In genomic region chr15:40238927-40239591, GRCh38 we compare ENCODE assay signal across 8 cellular contexts. TPM values are rescaled to one million over a fixed set of nuclear protein-coding genes. Genes with fewer than 3 reads are reported as not detected.
A peak's percentile ranks its signal among the peaks of the same experiment; 100 is the strongest.
DNase-seq lines count a peak whose midpoint lies in the region; ATAC-seq and TF ChIP-seq lines count a peak whose summit lies in the region.

Gene PAK6, plus strand, starts transcription at chr15:40239063. Its CDS starts 25,723 bp downstream, at chr15:40264786.

- peaks cover 13 to 29% (median 24%) of the 10 kb centered on the region in 3 donors for H3K27me3 Mint-ChIP-seq in CD14-positive monocyte (ENCODE audit: low read depth in 3 of 3)

- H3K4me1 Mint-ChIP-seq in CD14-positive monocyte: peaks cover 33% of the 10 kb centered on the region

- H3K27me3 ChIP-seq in right lobe of liver: no peaks in the 10 kb centered on the region

- H3K36me3 Mint-ChIP-seq in CD14-positive monocyte: peaks cover 3 to 4% of the 10 kb centered on the region in 2 donors

- peaks cover 0 to 3% (median 0%) of the 10 kb centered on the region in 7 donors for H3K9me3 Mint-ChIP-seq in CD14-positive monocyte

- peak within 1 kb of the TSS in 1 of 7 donors; percentile 52 for H3K27ac Mint-ChIP-seq in CD14-positive monocyte

- H3K9me3 ChIP-seq in SK-N-MC (ENCODE audit: low read depth, low read length) (no peaks in the 10 kb centered on the region), right lobe of liver (no peaks in the 10 kb centered on the region)

- no peak for TF ChIP-seq CTCF in CD14-positive monocyte (IDR thresholded peaks at IDR 0.05)
- no peak for TF ChIP-seq CTCF in right lobe of liver (IDR thresholded peaks at IDR 0.05)

- peak within 1 kb of the TSS; percentile 76 for H3K4me3 ChIP-seq in SK-N-MC
- no peak within 1 kb of the TSS for H3K4me3 ChIP-seq in right lobe of liver

- DNase-seq in CD14-positive monocyte (ENCODE audit: low spot score): no peak
- peak; percentile 77 for DNase-seq in HK-2 (ENCODE audit: unreplicated experiment)
- no peak for DNase-seq in SK-N-MC (ENCODE audit: low read depth, low spot score)
- peak in 2 of 3 donors; percentile 44 to 61 for DNase-seq in right lobe of liver
- DNase-seq in stimulated activated CD4-positive, alpha-beta T cell treated with anti-CD3 and anti-CD28 coated beads, Interleukin-4, amount 100 ng/mL, for 24 hours: peak; percentile 45
- no peak for DNase-seq in activated gamma-delta T cell treated with Interleukin-2 at 50 U/mL for 16 hours

- TF ChIP-seq POLR2A in right lobe of liver (IDR thresholded peaks at IDR 0.05): no peak

- ATAC-seq in right lobe of liver (peak; percentile 42 to 87 (median 54)), HG03354 (IDR thresholded peaks at IDR 0.05; ENCODE audit: poor library complexity, severe bottlenecking, unreplicated experiment) (no peak)

- intact Hi-C loops in CD14-positive monocyte (cut with micrococcal nuclease): no loop called here
- intact Hi-C loops in right lobe of liver (cut with DNase I): no loop called here

- H3K4me1 ChIP-seq in right lobe of liver: peaks cover 0 to 4% (median 0%) of the 10 kb centered on the region in 4 donors

- H3K27ac ChIP-seq in SK-N-MC (no peak within 1 kb of the TSS), cingulate gyrus (ENCODE audit: low read depth, low read length) (peak within 1 kb of the TSS; percentile 47), right lobe of liver (no peak within 1 kb of the TSS)

- peak within 1 kb of the TSS; percentile 38 to 78 for H3K4me3 Mint-ChIP-seq in CD14-positive monocyte

- H3K9ac ChIP-seq in SK-N-MC (ENCODE audit: insufficient read length): peak within 1 kb of the TSS; percentile 60

- 15% methylated on average over 9 of the region's 36 CpGs for WGBS in right lobe of liver (ENCODE audit: insufficient coverage, low coverage, low lambda C conversion rate, missing lambda C conversion rate)

- no peaks in the 10 kb centered on the region; the same call in 1 of the 2 replicates for H3K36me3 ChIP-seq in SK-N-MC (ENCODE audit: insufficient read depth, low read length)
- no peaks in the 10 kb centered on the region for H3K36me3 ChIP-seq in right lobe of liver

RNA-seq across cellular contexts. Expression of gene PAK6, which starts in this region (rescaled TPM):
- polyA plus RNA-seq in CD14-positive monocyte: not detected
- total RNA-seq in right lobe of liver: under 1 TPM in 4 of 6 experiments, not detected in 2; 0.05 to 0.19 (median 0.10) TPM

Comparison
In these comparisons a context has a peak if more than half of its experiments do, and no peak if none do; other contexts are left out.
1. Peak in DNase-seq and ATAC-seq in right lobe of liver; RNA of the gene not detected or under 1 TPM.
2. DNase-seq: peak in HK-2 (single experiment) and stimulated activated CD4-positive, alpha-beta T cell treated with anti-CD3 and anti-CD28 coated beads, Interleukin-4, amount 100 ng/mL, for 24 hours (single experiment); none in CD14-positive monocyte (single experiment), SK-N-MC (single experiment) and activated gamma-delta T cell treated with Interleukin-2 at 50 U/mL for 16 hours (single experiment).